Comparison of ENCODE assay signal across 21 cellular contexts in the genomic region with DNA sequence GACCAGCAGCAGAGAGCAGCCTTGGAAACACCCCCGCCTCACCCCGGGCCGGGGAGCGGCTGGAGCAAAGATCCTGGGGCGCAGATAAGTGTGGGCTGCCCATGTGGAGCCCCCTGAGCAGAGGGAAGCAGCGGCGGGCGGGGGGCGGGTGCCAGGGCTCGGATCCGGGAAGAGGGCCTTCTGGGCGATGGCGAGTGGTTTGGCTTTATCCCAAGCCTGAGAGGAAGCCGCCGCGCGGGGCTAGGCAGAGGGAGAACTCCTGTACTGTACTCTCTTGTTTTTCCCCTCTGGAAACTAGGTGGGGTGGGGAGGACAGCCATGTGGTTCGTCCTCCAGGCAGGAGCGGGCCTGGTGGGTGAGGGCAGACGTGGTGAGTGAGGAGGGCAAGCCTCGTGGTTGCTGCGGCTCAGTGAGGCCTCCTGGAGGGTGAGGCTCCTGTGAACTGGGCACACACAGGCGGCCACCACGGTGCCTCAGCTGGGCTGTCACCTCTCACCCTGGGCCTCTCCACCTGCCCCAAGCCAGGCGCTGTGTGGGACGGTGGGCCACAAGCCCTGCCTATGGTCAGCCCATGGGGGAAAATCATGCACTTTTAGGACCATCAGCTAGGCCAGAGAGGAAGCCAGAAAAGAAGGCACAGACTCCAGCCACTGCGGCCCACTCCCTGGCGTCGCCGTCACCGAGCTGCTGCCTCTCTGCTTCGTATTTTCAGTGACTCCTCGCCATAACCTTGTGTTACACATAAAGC. TPM values are rescaled to one million over a fixed set of nuclear protein-coding genes. Genes with fewer than 3 reads are reported as not detected.
DNase-seq lines count a peak whose midpoint lies in the region; ATAC-seq, FAIRE-seq and TF ChIP-seq lines count a peak whose summit lies in the region.
"Had no signal": no experiment of that assay in that cellular context is flagged by ENCODE, and none has a peak within 500 bp of the region (broad histone marks: within the 10 kb centered on the region; RNA-seq: fewer than 3 reads in every experiment).

No MANE protein-coding gene starts in this region.

- CTCF ChIA-PET in MCF 10A (lab: Yijun Ruan, JAX), result interaction anchor here (0.6 kb wide), 1 partner anchor 935 kb away, joined by 3 read pairs; no protein-coding TSS in a partner anchor
- CTCF ChIA-PET in H1 (lab: Charles Lee; ENCODE audit: partially characterized antibody), result interaction anchor here (1.4 kb wide), 1 partner anchor 32 kb away, joined by 5 read pairs; no protein-coding TSS in a partner anchor
- CTCF ChIA-PET in T-cell (lab: Charles Lee), result no interaction called here

- H3K27ac Mint-ChIP-seq in MCF 10A (ENCODE audit: low read depth, unreplicated experiment) (no peak overlapping the region), nephron progenitor cell (peak overlapping the region; percentile 42), T-cell (no peak overlapping the region)

- no peak overlapping the region for H2AK5ac ChIP-seq in H1 (ENCODE audit: low read depth, low read length)

- intact Hi-C loops in breast epithelium (cut with DNase I; ENCODE audit: low total_unique reads) (no loop called here), MCF 10A (cut with micrococcal nuclease) (no loop called here), testis (cut with DNase I; ENCODE audit: low total_unique reads) (no loop called here)

- H2BK5ac ChIP-seq in H1 (ENCODE audit: low read depth, low read length), result peak overlapping the region; percentile 7; the same call in 1 of the 2 replicates

- H3K9ac ChIP-seq in H1 (replicated peaks in 1 of 4; ENCODE audit: extremely low read depth in 1 of 4, low read depth in 3 of 4, low read length in 3 of 4), result no peak overlapping the region
- H3K9ac ChIP-seq: KMS-11, parathyroid adenoma had no signal

- DNase-seq in breast epithelium (ENCODE audit: low spot score in 2 of 2) (peak in 1 of 2 donors; percentile 17), MCF 10A (ENCODE audit: unreplicated experiment) (no peak), H1 (ENCODE audit: low read depth in 1 of 2, low spot score in 2 of 2) (no peak), nephron progenitor cell (no peak), testis (peak; percentile 13), SKM-1 treated with dmso at 0.1 percent for 144 hours (lab: John Stamatoyannopoulos, UW; ENCODE audit: unreplicated experiment) (no peak), NCI-H1092 treated with DMSO at 0.1 percent for 48 hours (lab: John Stamatoyannopoulos, UW) (no peak), T-cell (no peak)
- DNase-seq: activated CD4-positive, alpha-beta T cell treated with anti-CD3 and anti-CD28 coated beads, Interleukin-2, amount 50 U/mL, for 48 hours; DMS153; effector CD4-positive, alpha-beta T cell; NCI-H1417; NCI-H82; small intestine; SW 1271 had no signal

- H3K4me1 Mint-ChIP-seq in MCF 10A (ENCODE audit: insufficient read depth, unreplicated experiment) (peaks cover 6% of the 10 kb centered on the region), nephron progenitor cell (peaks cover 27% of the 10 kb centered on the region), T-cell (no peaks in the 10 kb centered on the region)

- ATAC-seq in T-cell (replicated peaks in 1 of 4), result no peak
- ATAC-seq: activated naive CD4-positive, alpha-beta T cell treated with anti-CD3 and anti-CD28 coated beads, Interleukin-2, amount 50 U/mL, for 72 hours had no signal

- no peaks in the 10 kb centered on the region for H3K27me3 ChIP-seq in breast epithelium
- no peaks in the 10 kb centered on the region; a peak in 1 of 7 replicates for H3K27me3 ChIP-seq in H1 (replicated peaks in 1 of 4; ENCODE audit: control insufficient read depth in 3 of 4, extremely low read depth in 1 of 4, insufficient read depth in 3 of 4, low read length in 3 of 4)
- no peaks in the 10 kb centered on the region for H3K27me3 ChIP-seq in testis

- TF ChIP-seq RAD21 in H1 (IDR thresholded peaks at IDR 0.05 in 1 of 2, conservative IDR thresholded peaks at IDR 0.05 in 1 of 2; ENCODE audit: low read depth in 2 of 2, low read length in 2 of 2), result no peak

- no peak overlapping the region for H2BK120ac ChIP-seq in H1 (replicated peaks; ENCODE audit: low read depth, low read length)

- H3K23me2 ChIP-seq in H1 (ENCODE audit: low read depth, low read length), result no peaks in the 10 kb centered on the region

- H3K27ac ChIP-seq in breast epithelium, result peak overlapping the region; percentile 70 to 72
- H3K27ac ChIP-seq in H1 (ENCODE audit: low read depth, low read length), result no peak overlapping the region
- H3K27ac ChIP-seq in testis, result peak overlapping the region in 1 of 2 donors; percentile 21
- H3K27ac ChIP-seq: C4-2B, KMS-11 had no signal

- no peak overlapping the region for H2BK15ac ChIP-seq in H1 (ENCODE audit: low read length)

- H4K8ac ChIP-seq in H1 (ENCODE audit: extremely low read depth, insufficient read depth, low read length), result no peak overlapping the region

- TF ChIP-seq POLR2A in breast epithelium (IDR thresholded peaks at IDR 0.05), result no peak
- TF ChIP-seq POLR2A in H1 (IDR thresholded peaks at IDR 0.05; ENCODE audit: control extremely low read depth in 1 of 2, low read depth in 2 of 2, low read length in 2 of 2), result no peak
- TF ChIP-seq POLR2A in testis (IDR thresholded peaks at IDR 0.05), result no peak

- no peak overlapping the region for H4K91ac ChIP-seq in H1 (replicated peaks; ENCODE audit: insufficient read length, low read length)

- no peak overlapping the region for H3K4me3 Mint-ChIP-seq in MCF 10A (ENCODE audit: unreplicated experiment)
- no peak overlapping the region for H3K4me3 Mint-ChIP-seq in nephron progenitor cell
- no peak overlapping the region for H3K4me3 Mint-ChIP-seq in T-cell

- H3K18ac ChIP-seq in H1 (ENCODE audit: extremely low read depth, low read length), result no peak overlapping the region

- TF ChIP-seq EP300 in H1 (IDR thresholded peaks at IDR 0.05; ENCODE audit: borderline replicate concordance in 1 of 2, low read depth in 2 of 2, low read length in 2 of 2), result no peak

- BruUV-seq in MCF 10A (replicated peaks; lab: Mats Ljungman, UMichigan), result no TSS peak

- no peak overlapping the region for H3K4ac ChIP-seq in H1 (replicated peaks; ENCODE audit: insufficient read length, low read depth, low read length)

- POLR2A ChIA-PET in MCF 10A (lab: Yijun Ruan, JAX) (no interaction called here), H1 (lab: Charles Lee; ENCODE audit: partially characterized antibody) (interaction anchor here (1.5 kb wide), 1 partner anchor 10 kb away, joined by 4 read pairs; no protein-coding TSS in a partner anchor), T-cell (lab: Charles Lee) (no interaction called here)

- H2BK20ac ChIP-seq in H1 (ENCODE audit: low read length), result no peak overlapping the region; the same call in 1 of the 2 replicates

- no peak overlapping the region for H3K4me3 ChIP-seq in breast epithelium
- no peak overlapping the region for H3K4me3 ChIP-seq in H1 (ENCODE audit: extremely low read depth in 1 of 4, insufficient read depth in 2 of 4, low read depth in 3 of 4, low read length in 4 of 4)
- H3K4me3 ChIP-seq in testis, result no peak overlapping the region

- H3K79me1 ChIP-seq in H1 (ENCODE audit: low read depth, low read length), result no peaks in the 10 kb centered on the region

- no peak overlapping the region for H3K14ac ChIP-seq in H1 (ENCODE audit: insufficient read length)

- TF ChIP-seq CTCF in breast epithelium (IDR thresholded peaks at IDR 0.05) (no peak), MCF 10A (IDR thresholded peaks at IDR 0.05; ENCODE audit: unreplicated experiment) (no peak), H1 (IDR thresholded peaks at IDR 0.05; ENCODE audit: control extremely low read depth in 1 of 3, insufficient read depth in 1 of 3, low read depth in 1 of 3, low read length in 3 of 3) (no peak), nephron progenitor cell (IDR thresholded peaks at IDR 0.05) (no peak), testis (IDR thresholded peaks at IDR 0.05) (no peak)

- H3K27me3 Mint-ChIP-seq in MCF 10A (ENCODE audit: insufficient read depth, unreplicated experiment) (no peaks in the 10 kb centered on the region), nephron progenitor cell (ENCODE audit: low read depth, poor library complexity) (peaks cover 18% of the 10 kb centered on the region), T-cell (peaks cover 0 to 3% of the 10 kb centered on the region in 2 donors)

- peak overlapping the region; percentile 11; the same call in 1 of the 2 replicates for H2BK12ac ChIP-seq in H1 (ENCODE audit: low read depth, low read length)

- H3K56ac ChIP-seq in H1 (replicated peaks; ENCODE audit: insufficient read length, low read depth, low read length), result no peak overlapping the region

- no peak overlapping the region; the same call in 1 of the 2 replicates for H2AFZ ChIP-seq in H1 (ENCODE audit: low read length)

- H3K9me3 Mint-ChIP-seq in MCF 10A (ENCODE audit: unreplicated experiment) (peaks cover 7% of the 10 kb centered on the region), nephron progenitor cell (peaks cover 37% of the 10 kb centered on the region), T-cell (peaks cover 5 to 17% (median 17%) of the 10 kb centered on the region in 3 donors)

- no peak overlapping the region for H3K4me2 ChIP-seq in H1 (ENCODE audit: insufficient read depth in 1 of 2, low read depth in 2 of 2, low read length in 2 of 2)
- H3K4me2 ChIP-seq: KMS-11 had no signal

- peaks cover 0 to 15% of the 10 kb centered on the region in 2 donors for H3K4me1 ChIP-seq in breast epithelium
- H3K4me1 ChIP-seq in H1 (replicated peaks in 1 of 4; ENCODE audit: control insufficient read depth in 3 of 4, insufficient read depth in 4 of 4, low read length in 3 of 4), result peaks cover 0 to 3% (median 0%) of the 10 kb centered on the region in 4 experiments; a peak in 1 of 7 replicates
- peaks cover 25% of the 10 kb centered on the region for H3K4me1 ChIP-seq in testis

- WGBS in H1 (ENCODE audit: extremely low coverage in 1 of 2, insufficient coverage in 1 of 2, insufficient read length in 1 of 2, insufficient replicate concordance in 2 of 2, low coverage in 1 of 2, low lambda C conversion rate in 2 of 2, missing lambda C conversion rate in 1 of 2), 2 experiments, result 93% methylated on average over 31 of the region's 33 CpGs; no CpG with 5 or more reads in 1 of the 2 experiments
- 44 to 61% methylated on average over 30 to 33 of the region's 33 CpGs for WGBS in testis, 2 donors

- no peak overlapping the region for H4K5ac ChIP-seq in H1 (ENCODE audit: insufficient read length, low read depth, low read length)

- no peaks in the 10 kb centered on the region for H3K36me3 Mint-ChIP-seq in MCF 10A (ENCODE audit: insufficient read depth, unreplicated experiment)
- peaks cover 21% of the 10 kb centered on the region for H3K36me3 Mint-ChIP-seq in nephron progenitor cell (ENCODE audit: low read depth)
- no peaks in the 10 kb centered on the region for H3K36me3 Mint-ChIP-seq in T-cell

- no peak overlapping the region for H3K23ac ChIP-seq in H1 (ENCODE audit: insufficient read length)

- no peaks in the 10 kb centered on the region for H3K79me2 ChIP-seq in H1 (ENCODE audit: control insufficient read depth in 1 of 2, insufficient read depth in 2 of 2, low read length in 2 of 2)
- H3K79me2 ChIP-seq: parathyroid adenoma had no signal

- H3K36me3 ChIP-seq in breast epithelium, result no peaks in the 10 kb centered on the region
- H3K36me3 ChIP-seq in H1 (ENCODE audit: control insufficient read depth in 2 of 4, insufficient read depth in 4 of 4, low read length in 3 of 4), result peaks cover 0 to 4% (median 0%) of the 10 kb centered on the region in 4 experiments; a peak in 1 of 8 replicates
- H3K36me3 ChIP-seq in testis (ENCODE audit: low read depth, missing control alignments), result no peaks in the 10 kb centered on the region

- H4K20me1 ChIP-seq in H1 (replicated peaks in 1 of 2; ENCODE audit: control insufficient read depth in 1 of 2, insufficient read depth in 2 of 2, low read length in 2 of 2), result no peaks in the 10 kb centered on the region

- H3K9me3 ChIP-seq in breast epithelium, result peaks cover 0 to 5% of the 10 kb centered on the region in 2 donors
- peaks cover 11 to 17% of the 10 kb centered on the region in 2 experiments for H3K9me3 ChIP-seq in H1 (ENCODE audit: insufficient read depth in 2 of 2, low read depth in 1 of 2, low read length in 1 of 2)
- H3K9me3 ChIP-seq in testis, result no peaks in the 10 kb centered on the region

- no peak for FAIRE-seq in H1 (lab: Jason Lieb, UNC)
- FAIRE-seq: islet of Langerhans, RCC 7860, small intestine had no signal

RNA-seq across cellular contexts. Expression of gene HS6ST1, which starts 28.3 kb away (rescaled TPM):
- total RNA-seq in breast epithelium (10 to 100 TPM; 15.7 to 38.6 (median 29.8) TPM), MCF 10A (2022) (9.6 and 11.4 TPM in 2 replicates), testis (100 to 1,000 TPM; 143 to 203 TPM), T-cell (10 to 100 TPM in 3 of 5 donors, 1 to 10 TPM in 2; 7.6 to 15.6 (median 15.4) TPM)
- 72.8 and 74.6 TPM in 2 replicates for total RNA-seq in H1 (2021; fragmentation: NEBNext Ultra II Directional; extraction: Animal tissue kit (Norgen Biotek cat#: 25700))
- polyA plus RNA-seq in H1 (2011; rRNA removed) (37.4 and 61.3 TPM in 2 replicates), testis (ENCODE audit: insufficient read depth, low read depth, low replicate concordance) (58.7 TPM)
- 37.9 TPM for polyA plus RNA-seq in H1 (2011; cell fraction: cytosol; rRNA removed)
- polyA plus RNA-seq in H1 (2011; cell fraction: nucleus; rRNA removed), result 51.0 TPM
- 44.2 to 60.1 TPM (median 56.3 TPM) in 4 replicates for polyA plus RNA-seq in H1 (2012, experiment 1 of 2)
- polyA plus RNA-seq in H1 (2012, experiment 2 of 2), result 57.3 TPM
- polyA plus RNA-seq in H1 (2013, experiment 1 of 2), result 41.0 TPM
- polyA plus RNA-seq in H1 (2013, experiment 2 of 2), result 45.1 TPM
- polyA minus RNA-seq in H1 (2011; rRNA and poly(A)+ RNA removed), result 26.9 and 34.9 TPM in 2 replicates
- polyA minus RNA-seq in H1 (2011; cell fraction: cytosol; rRNA and poly(A)+ RNA removed), result 49.1 TPM
- polyA minus RNA-seq in H1 (2011; cell fraction: nucleus; rRNA and poly(A)+ RNA removed), result 74.6 TPM

Comparison
In these comparisons a context has a peak if more than half of its experiments do, and no peak if none do; other contexts are left out.
1. CTCF ChIA-PET loops: an anchor here in MCF 10A (0.6 kb wide) and H1 (1.4 kb wide); none called in T-cell.